ENCODE assay signal across 8 cellular contexts in the genomic region with DNA sequence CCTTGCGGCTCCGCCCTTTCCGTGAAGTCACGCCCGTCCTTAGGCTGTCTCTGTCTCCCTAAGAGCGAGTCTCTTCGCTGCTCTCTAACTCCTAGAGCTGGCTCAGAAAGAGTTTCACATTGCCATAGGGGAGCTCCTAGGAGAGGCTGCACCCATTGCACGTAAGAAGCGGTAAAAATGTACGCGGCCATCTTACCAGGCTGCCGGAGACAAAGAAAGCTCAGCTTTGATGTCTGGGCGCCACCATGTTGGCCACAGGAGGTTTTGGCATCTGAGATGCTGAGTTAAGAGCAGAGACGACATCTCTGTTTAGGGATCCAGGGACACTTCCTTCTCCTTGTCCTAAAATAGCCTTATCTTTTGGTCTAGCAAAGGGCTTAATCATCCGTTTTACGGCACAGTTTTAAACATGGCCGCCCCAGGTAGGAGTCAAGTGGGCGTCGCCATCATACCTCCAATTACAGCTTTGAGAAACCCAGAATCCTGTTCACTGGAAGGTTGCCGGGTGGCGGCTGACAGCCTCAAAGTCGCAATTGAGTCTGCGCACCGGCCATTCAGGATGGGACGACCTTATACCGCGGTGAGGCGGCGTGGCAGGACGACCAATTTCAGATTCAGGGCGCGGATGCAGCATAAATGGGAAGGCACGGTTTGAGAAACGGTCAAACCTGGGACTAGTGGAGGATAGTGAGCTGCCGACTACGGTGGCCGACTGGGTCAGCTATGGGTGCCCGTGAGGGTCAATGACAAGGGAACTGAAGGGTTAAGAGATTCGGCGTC. TPM values are rescaled to one million over a fixed set of nuclear protein-coding genes. Genes with fewer than 3 reads are reported as not detected.
DNase-seq lines count a peak whose midpoint lies in the region; ATAC-seq and TF ChIP-seq lines count a peak whose summit lies in the region.

Gene ZNF793 (plus strand): TSS at position 553 of the 780 bp plus-strand sequence. CDS start 16,501 bp downstream, outside the sequence.

- H3K27me3 Mint-ChIP-seq in activated CD8-positive, alpha-beta T cell treated with anti-CD3 and anti-CD28 coated beads for 36 hours, result no peaks in the 10 kb centered on the region
- no peaks in the 10 kb centered on the region for H3K27me3 Mint-ChIP-seq in effector memory CD8-positive, alpha-beta T cell

- H3K36me3 Mint-ChIP-seq in activated CD8-positive, alpha-beta T cell treated with anti-CD3 and anti-CD28 coated beads for 36 hours (ENCODE audit: low read depth), result peaks cover 47% of the 10 kb centered on the region
- peaks cover 5% of the 10 kb centered on the region for H3K36me3 Mint-ChIP-seq in effector memory CD8-positive, alpha-beta T cell (ENCODE audit: insufficient read depth)

- no peaks in the 10 kb centered on the region for H3K4me1 Mint-ChIP-seq in activated CD8-positive, alpha-beta T cell treated with anti-CD3 and anti-CD28 coated beads for 36 hours (ENCODE audit: low read depth)
- H3K4me1 Mint-ChIP-seq in effector memory CD8-positive, alpha-beta T cell (ENCODE audit: low read depth in 2 of 2), result no peaks in the 10 kb centered on the region

- H3K27ac Mint-ChIP-seq in activated CD8-positive, alpha-beta T cell treated with anti-CD3 and anti-CD28 coated beads for 36 hours, result no peak within 1 kb of the TSS
- no peak within 1 kb of the TSS for H3K27ac Mint-ChIP-seq in effector memory CD8-positive, alpha-beta T cell

- intact Hi-C loops in activated CD8-positive, alpha-beta T cell treated with anti-CD3 and anti-CD28 coated beads for 36 hours (cut with micrococcal nuclease), result no loop called here

- ATAC-seq in GM21528 (IDR thresholded peaks at IDR 0.05; ENCODE audit: low FRiP score, unreplicated experiment), result peak; percentile 79
- peak; percentile 87 for ATAC-seq in activated CD8-positive, alpha-beta T cell treated with anti-CD3 and anti-CD28 coated beads for 36 hours
- peak; percentile 88 for ATAC-seq in effector memory CD8-positive, alpha-beta T cell (replicated peaks)

- DNase-seq in AG09319 (ENCODE audit: extremely low read depth, low read depth), result peak; percentile 29
- peak; percentile 68 for DNase-seq in NCI-H2196 treated with DMSO at 0.1 percent for 48 hours (lab: John Stamatoyannopoulos, UW; ENCODE audit: unreplicated experiment)
- DNase-seq in activated CD8-positive, alpha-beta T cell treated with anti-CD3 and anti-CD28 coated beads for 36 hours, result peak; percentile 87
- DNase-seq in effector memory CD8-positive, alpha-beta T cell, result peak; percentile 64 to 67 (median 67)
- peak; percentile 84 for DNase-seq in medulla oblongata (ENCODE audit: extremely low spot score)
- DNase-seq in stimulated activated CD4-positive, alpha-beta T cell treated with anti-CD3 and anti-CD28 coated beads, TNF-alpha, amount 100 ng/mL, for 1 hour (ENCODE audit: low read depth in 3 of 3, low spot score in 1 of 3), result peak; percentile 51 to 71 (median 53)
- no peak for DNase-seq in DMS153 (lab: John Stamatoyannopoulos, UW)

- H3K9me3 Mint-ChIP-seq in activated CD8-positive, alpha-beta T cell treated with anti-CD3 and anti-CD28 coated beads for 36 hours, result peaks cover 27% of the 10 kb centered on the region
- H3K9me3 Mint-ChIP-seq in effector memory CD8-positive, alpha-beta T cell, result peaks cover 4 to 9% of the 10 kb centered on the region in 2 donors

- no peak within 1 kb of the TSS for H3K4me3 Mint-ChIP-seq in activated CD8-positive, alpha-beta T cell treated with anti-CD3 and anti-CD28 coated beads for 36 hours
- H3K4me3 Mint-ChIP-seq in effector memory CD8-positive, alpha-beta T cell, result no peak within 1 kb of the TSS

- POLR2A ChIA-PET in activated CD8-positive, alpha-beta T cell treated with anti-CD3 and anti-CD28 coated beads for 36 hours (lab: Charles Lee), result interaction anchor here (0.7 to 1.6 kb wide), 6 partner anchors 40 to 1128 kb away, joined by 3 to 8 read pairs (median 4); partner anchors contain the start of genes ZFP14, ZNF527, ZNF540 and ZNF569

- CTCF ChIA-PET in activated CD8-positive, alpha-beta T cell treated with anti-CD3 and anti-CD28 coated beads for 36 hours (lab: Charles Lee), result no interaction called here

- no peak for TF ChIP-seq CTCF in AG09319 (IDR thresholded peaks at IDR 0.05; ENCODE audit: low read depth, low read length)
- no peak for TF ChIP-seq CTCF in activated CD8-positive, alpha-beta T cell treated with anti-CD3 and anti-CD28 coated beads for 36 hours (IDR thresholded peaks at IDR 0.05)

RNA-seq across cellular contexts. Expression of gene ZNF793, which starts in this region (rescaled TPM):
- total RNA-seq in activated CD8-positive, alpha-beta T cell treated with anti-CD3 and anti-CD28 coated beads for 36 hours, result 1 to 10 TPM; 3.5 to 3.8 TPM
